In the genomic region with DNA sequence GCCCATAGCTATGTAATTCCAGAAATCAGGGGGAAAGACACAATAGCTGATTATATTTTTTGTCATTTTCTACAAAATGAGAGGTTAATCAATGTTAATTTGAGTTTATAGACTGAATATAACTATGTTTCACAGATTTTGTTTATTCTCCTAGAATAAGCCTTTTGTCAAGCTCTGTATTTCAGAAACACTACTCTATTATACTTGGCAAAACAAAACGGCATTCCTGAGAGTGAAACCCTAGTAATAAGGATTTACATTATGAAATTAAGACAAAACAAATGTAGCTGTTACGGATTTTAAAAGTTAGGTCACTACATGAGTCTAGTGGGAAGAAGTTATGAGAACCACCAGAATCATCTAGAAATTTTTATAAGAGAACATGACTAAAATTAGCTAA, we compare ENCODE assay signal across 22 cellular contexts.
DNase-seq lines count a peak whose midpoint lies in the region; ATAC-seq and TF ChIP-seq lines count a peak whose summit lies in the region.
"Had no signal": no experiment of that assay in that cellular context is flagged by ENCODE, and none has a peak within 500 bp of the region (broad histone marks: within the 10 kb centered on the region; RNA-seq: fewer than 3 reads in every experiment).

No MANE protein-coding gene starts in this region.

- H3K9ac ChIP-seq in adipocyte (ENCODE audit: low read length): no peak overlapping the region
- H3K9ac ChIP-seq: BLaER1 treated with 17β-estradiol and CSF1 and Interleukin-3, amounts not matched to agents 10 nM and 100 nM had no signal

- no peaks in the 10 kb centered on the region for H3K27me3 Mint-ChIP-seq in activated CD4-positive, alpha-beta memory T cell treated with anti-CD3 and anti-CD28 coated beads, Interleukin-2, amount 10 ng/mL, durations not matched to agents 7 days and 5 days
- no peaks in the 10 kb centered on the region for H3K27me3 Mint-ChIP-seq in progenitor cell of endocrine pancreas
- H3K27me3 Mint-ChIP-seq: CD4-positive, alpha-beta T cell; CD8-positive, alpha-beta memory T cell had no signal

- no peaks in the 10 kb centered on the region for H3K9me3 ChIP-seq in SJCRH30 (replicated peaks)
- no peaks in the 10 kb centered on the region for H3K9me3 ChIP-seq in adipocyte (ENCODE audit: control insufficient read depth, low read length)
- H3K9me3 ChIP-seq: A549, BE2C had no signal

- H3K36me3 ChIP-seq in SJCRH30: no peaks in the 10 kb centered on the region
- H3K36me3 ChIP-seq in adipocyte (ENCODE audit: control insufficient read depth, insufficient read depth, low read length, severe bottlenecking): no peaks in the 10 kb centered on the region
- H3K36me3 ChIP-seq: BE2C had no signal

- peak in 1 of 2 experiments; percentile 52 for DNase-seq in SJCRH30
- peak; percentile 9 for DNase-seq in adipocyte (ENCODE audit: low read depth)
- peak; percentile 59 for DNase-seq in foreskin melanocyte
- no peak for DNase-seq in activated CD4-positive, alpha-beta memory T cell treated with anti-CD3 and anti-CD28 coated beads, Interleukin-2, amount 10 ng/mL, durations not matched to agents 7 days and 5 days
- DNase-seq in progenitor cell of endocrine pancreas (ENCODE audit: low spot score, unreplicated experiment): no peak
- DNase-seq: 8988T; ACHN; AML-193; BE2C; Calu3; CD4-positive, alpha-beta T cell; CD8-positive, alpha-beta memory T cell; COR-L47; DMS53; DMS79 treated with DMSO at 0.1 percent for 48 hours; H9 had no signal

- no peak overlapping the region for H3K27ac Mint-ChIP-seq in activated CD4-positive, alpha-beta memory T cell treated with anti-CD3 and anti-CD28 coated beads, Interleukin-2, amount 10 ng/mL, durations not matched to agents 7 days and 5 days
- H3K27ac Mint-ChIP-seq in progenitor cell of endocrine pancreas: no peak overlapping the region
- H3K27ac Mint-ChIP-seq: CD14-positive monocyte; CD4-positive, alpha-beta T cell; CD8-positive, alpha-beta memory T cell; GM23338; H9 had no signal

- no peaks in the 10 kb centered on the region for H3K4me1 Mint-ChIP-seq in activated CD4-positive, alpha-beta memory T cell treated with anti-CD3 and anti-CD28 coated beads, Interleukin-2, amount 10 ng/mL, durations not matched to agents 7 days and 5 days
- H3K4me1 Mint-ChIP-seq in progenitor cell of endocrine pancreas (ENCODE audit: low read depth): no peaks in the 10 kb centered on the region
- H3K4me1 Mint-ChIP-seq: CD14-positive monocyte, GM23338, H9 had no signal

- peaks cover 21% of the 10 kb centered on the region for H3K36me3 Mint-ChIP-seq in activated CD4-positive, alpha-beta memory T cell treated with anti-CD3 and anti-CD28 coated beads, Interleukin-2, amount 10 ng/mL, durations not matched to agents 7 days and 5 days (ENCODE audit: low read depth)
- peaks cover 3% of the 10 kb centered on the region for H3K36me3 Mint-ChIP-seq in progenitor cell of endocrine pancreas (ENCODE audit: insufficient read depth)
- H3K36me3 Mint-ChIP-seq: CD14-positive monocyte had no signal

- H3K4me3 ChIP-seq in SJCRH30: no peak overlapping the region
- H3K4me3 ChIP-seq in adipocyte (ENCODE audit: low read length): no peak overlapping the region
- H3K4me3 ChIP-seq: A549; BLaER1 treated with 17β-estradiol and CSF1 and Interleukin-3, amounts not matched to agents 10 nM and 100 nM; GM23338 had no signal

- no peak overlapping the region for H3K4me3 Mint-ChIP-seq in activated CD4-positive, alpha-beta memory T cell treated with anti-CD3 and anti-CD28 coated beads, Interleukin-2, amount 10 ng/mL, durations not matched to agents 7 days and 5 days
- H3K4me3 Mint-ChIP-seq in progenitor cell of endocrine pancreas (ENCODE audit: low read depth): no peak overlapping the region
- H3K4me3 Mint-ChIP-seq: CD14-positive monocyte; CD4-positive, alpha-beta T cell; CD8-positive, alpha-beta memory T cell; GM23338; H9 had no signal

- peaks cover 9% of the 10 kb centered on the region for H3K4me1 ChIP-seq in SJCRH30
- H3K4me1 ChIP-seq in adipocyte (ENCODE audit: control insufficient read depth, insufficient read depth, low read length): peaks cover 11% of the 10 kb centered on the region
- H3K4me1 ChIP-seq: A549; BE2C; BLaER1 treated with 17β-estradiol and CSF1 and Interleukin-3, amounts not matched to agents 10 nM and 100 nM had no signal

- H3K27ac ChIP-seq in SJCRH30: peak overlapping the region; percentile 34; the same call in 1 of the 2 replicates
- H3K27ac ChIP-seq: A549; BLaER1 treated with 17β-estradiol and CSF1 and Interleukin-3, amounts not matched to agents 10 nM and 100 nM had no signal

- CTCF ChIA-PET in activated CD4-positive, alpha-beta memory T cell treated with anti-CD3 and anti-CD28 coated beads, Interleukin-2, amount 10 ng/mL, durations not matched to agents 7 days and 5 days (lab: Charles Lee): no interaction called here

- TF ChIP-seq CTCF in progenitor cell of endocrine pancreas (IDR thresholded peaks at IDR 0.05; ENCODE audit: unreplicated experiment): no peak

- H3K9me3 Mint-ChIP-seq in activated CD4-positive, alpha-beta memory T cell treated with anti-CD3 and anti-CD28 coated beads, Interleukin-2, amount 10 ng/mL, durations not matched to agents 7 days and 5 days: peaks cover 2% of the 10 kb centered on the region
- H3K9me3 Mint-ChIP-seq in progenitor cell of endocrine pancreas (ENCODE audit: low read depth): no peaks in the 10 kb centered on the region
- H3K9me3 Mint-ChIP-seq: CD14-positive monocyte; CD4-positive, alpha-beta T cell; CD8-positive, alpha-beta memory T cell; GM23338; H9 had no signal

- ATAC-seq in GM18520 (IDR thresholded peaks at IDR 0.05; ENCODE audit: unreplicated experiment): no peak
- ATAC-seq: A549, GM23338, HCT116 had no signal

- POLR2A ChIA-PET in activated CD4-positive, alpha-beta memory T cell treated with anti-CD3 and anti-CD28 coated beads, Interleukin-2, amount 10 ng/mL, durations not matched to agents 7 days and 5 days (lab: Charles Lee): no interaction called here

- H3K27me3 ChIP-seq in SJCRH30 (no peaks in the 10 kb centered on the region), adipocyte (replicated peaks; ENCODE audit: control insufficient read depth, insufficient read depth, low read length) (no peaks in the 10 kb centered on the region)
- H3K27me3 ChIP-seq: BE2C; BLaER1 treated with 17β-estradiol and CSF1 and Interleukin-3, amounts not matched to agents 10 nM and 100 nM had no signal

Comparison
In these comparisons a context has a peak if more than half of its experiments do, and no peak if none do; other contexts are left out.
1. DNase-seq: peak in adipocyte (single experiment) and foreskin melanocyte (single experiment); none in activated CD4-positive, alpha-beta memory T cell treated with anti-CD3 and anti-CD28 coated beads, Interleukin-2, amount 10 ng/mL, durations not matched to agents 7 days and 5 days (single experiment) and progenitor cell of endocrine pancreas (single experiment).